In the genomic region with DNA sequence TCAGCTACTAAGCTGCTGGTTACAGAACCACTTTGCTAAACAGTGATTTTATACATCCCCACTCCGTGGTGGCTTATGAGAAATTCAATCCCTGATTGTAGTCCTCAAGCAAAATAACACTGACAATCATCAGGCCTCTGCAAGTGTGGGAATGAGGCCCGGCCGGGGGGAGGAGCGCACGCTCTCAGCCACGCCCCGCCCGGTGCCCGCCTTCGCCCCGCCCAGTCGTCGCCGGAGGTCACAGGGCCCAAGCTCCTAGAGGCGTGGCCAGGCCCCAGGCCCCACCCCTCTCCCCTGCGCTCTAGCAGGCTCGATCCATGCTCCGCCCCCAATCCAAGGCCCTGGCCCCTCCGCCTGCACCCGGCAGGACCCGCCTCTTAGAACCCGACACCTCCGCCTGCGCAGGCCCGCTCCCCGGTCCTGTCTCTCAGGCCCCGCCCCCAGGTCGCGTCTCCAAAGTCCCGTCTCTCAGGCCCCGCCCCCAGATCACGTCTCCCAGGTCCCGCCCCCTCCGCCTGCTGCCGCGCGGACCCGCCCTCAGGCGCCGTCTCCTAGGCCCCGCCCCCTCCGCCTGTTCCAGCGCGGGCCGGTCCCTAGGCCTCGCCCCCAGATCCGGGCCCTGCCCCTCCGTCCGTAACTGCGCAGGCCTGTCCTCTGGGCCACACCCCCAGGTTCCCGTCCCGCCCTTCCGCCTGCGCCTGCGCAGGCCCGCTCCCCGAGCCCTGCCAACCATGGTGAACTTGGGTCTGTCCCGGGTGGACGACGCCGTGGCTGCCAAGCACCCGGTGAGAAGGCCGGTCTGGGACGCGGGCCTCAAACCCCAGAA, we compare ENCODE assay signal across 7 cellular contexts. TPM values are rescaled to one million over a fixed set of nuclear protein-coding genes. Genes with fewer than 3 reads are reported as not detected.
DNase-seq lines count a peak whose midpoint lies in the region; ATAC-seq, FAIRE-seq and TF ChIP-seq lines count a peak whose summit lies in the region.

Gene TMEM141 (plus strand): TSS at position 705 of the 826 bp plus-strand sequence. CDS start 27 bp downstream, at position 732.

- ATAC-seq in HG02981 (IDR thresholded peaks at IDR 0.05; ENCODE audit: unreplicated experiment): peak; percentile 81

- in situ Hi-C loops in astrocyte of the cerebellum (cut with HindIII; ENCODE audit: low sequenced_read_pairs): loop anchor here (25.0 kb wide), 1 partner anchor 246 kb away; the partner anchor contains the start of genes ABCA2, FUT7 and NPDC1

- H3K4me3 ChIP-seq in astrocyte of the cerebellum (ENCODE audit: low read depth, low read length): peak within 1 kb of the TSS; percentile 84

- peak; percentile 93 for FAIRE-seq in GM18507 (lab: Jason Lieb, UNC)

- TF ChIP-seq CTCF in astrocyte of the cerebellum (IDR thresholded peaks at IDR 0.05; ENCODE audit: low read depth, low read length, missing control alignments): no peak

- peak; percentile 96 for DNase-seq in GM18507 (ENCODE audit: extremely low spot score, insufficient read length, low read depth)
- DNase-seq in NCI-H2029 treated with DMSO at 0.1 percent for 48 hours (lab: John Stamatoyannopoulos, UW): peak; percentile 96
- peak; percentile 100 for DNase-seq in T-helper 9 cell
- peak; percentile 96 for DNase-seq in astrocyte of the cerebellum (ENCODE audit: low read depth)
- DNase-seq in hepatic stellate cell (ENCODE audit: low spot score): peak; percentile 99
- peak; percentile 94 for DNase-seq in renal cortical epithelial cell (ENCODE audit: low read depth)

RNA-seq across cellular contexts. Expression of gene TMEM141, which starts in this region (rescaled TPM):
- 29.9 and 115 TPM in 2 replicates for total RNA-seq in renal cortical epithelial cell

Comparison
In these comparisons a context has a peak if more than half of its experiments do, and no peak if none do; other contexts are left out.
1. Peak in every context shown above with its lines: DNase-seq, ATAC-seq and H3K4me3 ChIP-seq.